ENCODE assay signal across 21 cellular contexts in genomic region chr7:56048245-56048644, GRCh38. TPM values are rescaled to one million over a fixed set of nuclear protein-coding genes. Genes with fewer than 3 reads are reported as not detected.
DNase-seq lines count a peak whose midpoint lies in the region; ATAC-seq, FAIRE-seq and TF ChIP-seq lines count a peak whose summit lies in the region.
"Had no signal": no experiment of that assay in that cellular context is flagged by ENCODE, and none has a peak within 500 bp of the region (broad histone marks: within the 10 kb centered on the region; RNA-seq: fewer than 3 reads in every experiment).

No MANE protein-coding gene starts in this region.

- peaks cover 10% of the 10 kb centered on the region for H4K20me1 ChIP-seq in astrocyte (ENCODE audit: insufficient read depth, low read length)

- no peak overlapping the region for H3K4me3 Mint-ChIP-seq in astrocyte (ENCODE audit: unreplicated experiment)
- H3K4me3 Mint-ChIP-seq in activated naive CD4-positive, alpha-beta T cell treated with anti-CD3 and anti-CD28 coated beads, Interleukin-2, amount 10 ng/mL, durations not matched to agents 7 days and 5 days, result no peak overlapping the region
- H3K4me3 Mint-ChIP-seq: activated CD4-positive, alpha-beta memory T cell treated with anti-CD3 and anti-CD28 coated beads, Interleukin-2, amount 10 ng/mL, durations not matched to agents 7 days and 5 days; activated T-cell treated with anti-CD3 and anti-CD28 coated beads, Interleukin-2, amount 50 U/mL, for 4 hours; B cell had no signal

- DNase-seq in astrocyte (ENCODE audit: low read depth) (no peak), right lobe of liver (no peak), transverse colon (no peak), lower leg skin (ENCODE audit: low spot score in 2 of 2) (no peak)
- no peak for DNase-seq in activated naive CD4-positive, alpha-beta T cell treated with anti-CD3 and anti-CD28 coated beads, Interleukin-2, amount 10 ng/mL, durations not matched to agents 7 days and 5 days
- DNase-seq: activated CD4-positive, alpha-beta memory T cell treated with anti-CD3 and anti-CD28 coated beads, Interleukin-2, amount 10 ng/mL, durations not matched to agents 7 days and 5 days; activated CD4-positive, CD25-positive, alpha-beta regulatory T cell; activated naive CD4-positive, alpha-beta T cell treated with anti-CD3 and anti-CD28 coated beads, Interleukin-2, amount 50 U/mL, for 16 hours; activated T-cell treated with anti-CD3 and anti-CD28 coated beads, Interleukin-2, amount 50 U/mL, for 4 hours; GOT3; Karpas-422; lower lobe of right lung; NCI-H1048; right cardiac atrium; stimulated activated CD4-positive, alpha-beta T cell treated with anti-CD3 and anti-CD28 coated beads, Interleukin-15, amount 100 ng/mL, for 24 hours had no signal

- peaks cover 17% of the 10 kb centered on the region for H3K4me1 Mint-ChIP-seq in astrocyte (ENCODE audit: low read depth, unreplicated experiment)
- peaks cover 30% of the 10 kb centered on the region for H3K4me1 Mint-ChIP-seq in activated naive CD4-positive, alpha-beta T cell treated with anti-CD3 and anti-CD28 coated beads, Interleukin-2, amount 10 ng/mL, durations not matched to agents 7 days and 5 days

- no peaks in the 10 kb centered on the region for H3K9me3 Mint-ChIP-seq in astrocyte (ENCODE audit: unreplicated experiment)
- no peaks in the 10 kb centered on the region for H3K9me3 Mint-ChIP-seq in activated naive CD4-positive, alpha-beta T cell treated with anti-CD3 and anti-CD28 coated beads, Interleukin-2, amount 10 ng/mL, durations not matched to agents 7 days and 5 days
- H3K9me3 Mint-ChIP-seq: activated CD4-positive, alpha-beta memory T cell treated with anti-CD3 and anti-CD28 coated beads, Interleukin-2, amount 10 ng/mL, durations not matched to agents 7 days and 5 days; activated T-cell treated with anti-CD3 and anti-CD28 coated beads, Interleukin-2, amount 50 U/mL, for 4 hours had no signal

- TF ChIP-seq EP300 in transverse colon (IDR thresholded peaks at IDR 0.05; ENCODE audit: low read depth), result no peak

- no peaks in the 10 kb centered on the region for H3K27me3 Mint-ChIP-seq in astrocyte (ENCODE audit: low read depth, unreplicated experiment)
- no peaks in the 10 kb centered on the region for H3K27me3 Mint-ChIP-seq in activated naive CD4-positive, alpha-beta T cell treated with anti-CD3 and anti-CD28 coated beads, Interleukin-2, amount 10 ng/mL, durations not matched to agents 7 days and 5 days
- H3K27me3 Mint-ChIP-seq: activated CD4-positive, alpha-beta memory T cell treated with anti-CD3 and anti-CD28 coated beads, Interleukin-2, amount 10 ng/mL, durations not matched to agents 7 days and 5 days; B cell had no signal

- H2AFZ ChIP-seq in astrocyte (ENCODE audit: low read depth, low read length), result no peak overlapping the region

- POLR2A ChIA-PET in HEK293 (lab: Yijun Ruan, JAX), result interaction anchor here (1.0 kb wide), 1 partner anchor 14 kb away, joined by 4 read pairs; no protein-coding TSS in a partner anchor

- in situ Hi-C loops in transverse colon (cut with MboI; ENCODE audit: low pct_ligation_motif_present in 1 of 4, low pct_unique_long_range_greater_than_20kb in 1 of 4, low sequenced_read_pairs in 3 of 4), result loop anchor here in 1 of 4 donors (25.0 kb wide), 1 partner anchor 1036 kb away; the partner anchor contains the start of gene EGFR

- H3K9me3 ChIP-seq in HEK293 (ENCODE audit: control insufficient read depth, insufficient read depth, low read depth, low read length) (no peaks in the 10 kb centered on the region), astrocyte (ENCODE audit: insufficient read depth, low read depth, low read length) (no peaks in the 10 kb centered on the region), right lobe of liver (no peaks in the 10 kb centered on the region), transverse colon (no peaks in the 10 kb centered on the region)
- H3K9me3 ChIP-seq: ascending aorta, lower lobe of right lung had no signal

- no peak for FAIRE-seq in astrocyte (lab: Jason Lieb, UNC)
- FAIRE-seq: colon, endometrium had no signal

- peak overlapping the region; percentile 37 for H3K27ac Mint-ChIP-seq in astrocyte (ENCODE audit: unreplicated experiment)
- H3K27ac Mint-ChIP-seq in activated naive CD4-positive, alpha-beta T cell treated with anti-CD3 and anti-CD28 coated beads, Interleukin-2, amount 10 ng/mL, durations not matched to agents 7 days and 5 days, result no peak overlapping the region
- H3K27ac Mint-ChIP-seq: activated CD4-positive, alpha-beta memory T cell treated with anti-CD3 and anti-CD28 coated beads, Interleukin-2, amount 10 ng/mL, durations not matched to agents 7 days and 5 days; B cell had no signal

- H3K36me3 ChIP-seq in HEK293 (ENCODE audit: control insufficient read depth in 2 of 2, insufficient read depth in 1 of 2, low read length in 2 of 2) (peaks cover 7 to 13% of the 10 kb centered on the region in 2 experiments; a peak in 2 of 3 replicates), astrocyte (ENCODE audit: insufficient read depth, low read length) (peaks cover 3% of the 10 kb centered on the region), right lobe of liver (peaks cover 0 to under 1% (median 0%) of the 10 kb centered on the region in 4 donors), transverse colon (peaks cover 0 to 3% (median 0%) of the 10 kb centered on the region in 4 donors)

- H3K27ac ChIP-seq in HEK293 (ENCODE audit: extremely low read depth, low read depth, low read length), result no peak overlapping the region
- H3K27ac ChIP-seq in astrocyte (ENCODE audit: low read depth, low read length), result no peak overlapping the region
- H3K27ac ChIP-seq in right lobe of liver, result peak overlapping the region; percentile 53 to 72 (median 57)
- H3K27ac ChIP-seq in transverse colon, result peak overlapping the region; percentile 70 to 79 (median 73)
- H3K27ac ChIP-seq: ascending aorta, lower lobe of right lung had no signal

- CTCF ChIA-PET in HEK293 (lab: Yijun Ruan, JAX), result interaction anchor here (0.7 kb wide), 2 partner anchors 48 to 1012 kb away, joined by 3 to 6 read pairs; no protein-coding TSS in a partner anchor
- CTCF ChIA-PET in activated naive CD4-positive, alpha-beta T cell treated with anti-CD3 and anti-CD28 coated beads, Interleukin-2, amount 10 ng/mL, durations not matched to agents 7 days and 5 days (lab: Charles Lee), result interaction anchor here (0.7 kb wide), 1 partner anchor 45 kb away, joined by 3 read pairs; no protein-coding TSS in a partner anchor

- peaks cover 2% of the 10 kb centered on the region for H3K36me3 Mint-ChIP-seq in astrocyte (ENCODE audit: low read depth, unreplicated experiment)
- H3K36me3 Mint-ChIP-seq in activated naive CD4-positive, alpha-beta T cell treated with anti-CD3 and anti-CD28 coated beads, Interleukin-2, amount 10 ng/mL, durations not matched to agents 7 days and 5 days, result peaks cover 7% of the 10 kb centered on the region

- H3K4me1 ChIP-seq in HEK293 (ENCODE audit: control insufficient read depth, insufficient read depth, low read length) (peaks cover 12% of the 10 kb centered on the region), astrocyte (ENCODE audit: insufficient read depth, low read length) (peaks cover 18% of the 10 kb centered on the region), right lobe of liver (peaks cover 0 to 44% (median 14%) of the 10 kb centered on the region in 4 donors), transverse colon (peaks cover 10 to 56% (median 35%) of the 10 kb centered on the region in 4 donors)

- H3K4me3 ChIP-seq in HEK293 (ENCODE audit: low read depth, low read length) (no peak overlapping the region), astrocyte (ENCODE audit: insufficient read depth, low read depth, low read length) (no peak overlapping the region), right lobe of liver (no peak overlapping the region), transverse colon (no peak overlapping the region), lower leg skin (ENCODE audit: low read depth, poor library complexity, severe bottlenecking) (no peak overlapping the region)
- H3K4me3 ChIP-seq: ascending aorta, lower lobe of right lung had no signal

- 89% methylated on average over 1 of the region's 1 CpG for WGBS in right lobe of liver (ENCODE audit: insufficient coverage, low coverage, low lambda C conversion rate, missing lambda C conversion rate)
- WGBS in transverse colon (ENCODE audit: low coverage in 1 of 2), 2 donors, result 86 to 97% methylated on average over 1 of the region's 1 CpG
- WGBS in lower leg skin, 2 donors, result 83 to 84% methylated on average over 1 of the region's 1 CpG

- no peak for TF ChIP-seq POLR2A in right lobe of liver (IDR thresholded peaks at IDR 0.05)
- TF ChIP-seq POLR2A in transverse colon (IDR thresholded peaks at IDR 0.05), result no peak
- TF ChIP-seq POLR2A in lower leg skin (IDR thresholded peaks at IDR 0.05), result no peak

- H3K9ac ChIP-seq in astrocyte (ENCODE audit: low read length), result no peak overlapping the region

- H3K4me2 ChIP-seq in astrocyte (ENCODE audit: low read length), result no peak overlapping the region

- TF ChIP-seq CTCF in HEK293 (tag by site-specific recombination; IDR thresholded peaks at IDR 0.05) (no peak), astrocyte (IDR thresholded peaks at IDR 0.05; ENCODE audit: insufficient read depth, low read depth, low read length) (no peak), right lobe of liver (IDR thresholded peaks at IDR 0.05) (no peak), transverse colon (IDR thresholded peaks at IDR 0.05) (no peak), lower leg skin (IDR thresholded peaks at IDR 0.05) (no peak)

- ATAC-seq in right lobe of liver, result no peak
- ATAC-seq in HG03196 (IDR thresholded peaks at IDR 0.05; ENCODE audit: unreplicated experiment), result no peak
- ATAC-seq: activated T-cell treated with anti-CD3 and anti-CD28 coated beads, Interleukin-2, amount 50 U/mL, for 4 hours; lower lobe of right lung; right cardiac atrium had no signal

- H3K27me3 ChIP-seq in astrocyte (ENCODE audit: insufficient read depth, low read length) (no peaks in the 10 kb centered on the region), right lobe of liver (no peaks in the 10 kb centered on the region), transverse colon (no peaks in the 10 kb centered on the region)
- H3K27me3 ChIP-seq: ascending aorta had no signal

- H3K79me2 ChIP-seq in astrocyte (ENCODE audit: insufficient read depth, low read length), result peaks cover 33% of the 10 kb centered on the region

- intact Hi-C loops in right lobe of liver (cut with DNase I) (no loop called here), transverse colon (cut with DNase I; ENCODE audit: low total_unique reads) (no loop called here), lower leg skin (cut with DNase I; ENCODE audit: low total_unique reads) (no loop called here)

RNA-seq across cellular contexts. Expression of gene PSPH, which starts 3.0 kb away (rescaled TPM):
- total RNA-seq in astrocyte, result 69.2 and 72.7 TPM in 2 replicates
- 10 to 100 TPM in 3 of 6 experiments, 1 to 10 TPM in 3; 5.3 to 32.2 (median 9.7) TPM for total RNA-seq in right lobe of liver
- 10 to 100 TPM in 2 of 4 donors, 1 to 10 TPM in 2; 8.9 to 15.1 (median 10.0) TPM for total RNA-seq in transverse colon
- 10 to 100 TPM in 2 of 4 donors, 1 to 10 TPM in 2; 7.4 to 13.1 (median 9.8) TPM for total RNA-seq in lower leg skin
- total RNA-seq: ascending aorta had no signal

RNA-seq across cellular contexts. Expression of gene CCT6A, which starts 3.3 kb away (rescaled TPM):
- total RNA-seq in astrocyte (160 and 180 TPM in 2 replicates), right lobe of liver (10 to 100 TPM; 24.5 to 88.7 (median 45.6) TPM), transverse colon (10 to 100 TPM; 47.9 to 92.9 (median 70.9) TPM), lower leg skin (10 to 100 TPM; 56.9 to 79.2 (median 70.4) TPM)

RNA-seq across cellular contexts. Expression of gene SUMF2, which starts 15.8 kb away (rescaled TPM):
- total RNA-seq in astrocyte, result 87.8 and 96.0 TPM in 2 replicates
- total RNA-seq in right lobe of liver, result 10 to 100 TPM; 76.9 to 92.4 (median 86.5) TPM
- 100 to 1,000 TPM in 3 of 4 donors, 10 to 100 TPM in 1; 93.4 to 481 (median 127) TPM for total RNA-seq in transverse colon
- 100 to 1,000 TPM in 2 of 4 donors, 10 to 100 TPM in 2; 74.5 to 117 (median 107) TPM for total RNA-seq in lower leg skin

RNA-seq across cellular contexts. Expression of gene PHKG1, which starts 44.5 kb away (rescaled TPM):
- total RNA-seq in astrocyte (not detected in 2 replicates), right lobe of liver (1 to 10 TPM in 1 of 6 experiments, under 1 TPM in 4, not detected in 1; 0.12 to 1.6 (median 0.20) TPM), transverse colon (1 to 10 TPM in 3 of 4 donors, not detected in 1; 1.2 to 9.7 (median 1.6) TPM), lower leg skin (1 to 10 TPM in 2 of 4 donors, under 1 TPM in 2; 0.78 to 3.7 (median 1.2) TPM)

RNA-seq across cellular contexts. Expression of gene CHCHD2, which starts 58.0 kb away (rescaled TPM):
- not detected in 2 replicates for total RNA-seq in astrocyte
- total RNA-seq in right lobe of liver, result 100 to 1,000 TPM; 148 to 277 (median 174) TPM
- total RNA-seq in transverse colon, result 100 to 1,000 TPM in 3 of 4 donors, 10 to 100 TPM in 1; 99.9 to 395 (median 254) TPM
- total RNA-seq in lower leg skin, result 100 to 1,000 TPM; 214 to 287 (median 259) TPM

Comparison
In these comparisons a context has a peak if more than half of its experiments do, and no peak if none do; other contexts are left out.
1. H3K27ac ChIP-seq: peak in right lobe of liver (3 of 3) and transverse colon (4 of 4); none in HEK293 (single experiment) and astrocyte (single experiment).